Comparison of ENCODE assay signal across 9 cellular contexts in the genomic region with DNA sequence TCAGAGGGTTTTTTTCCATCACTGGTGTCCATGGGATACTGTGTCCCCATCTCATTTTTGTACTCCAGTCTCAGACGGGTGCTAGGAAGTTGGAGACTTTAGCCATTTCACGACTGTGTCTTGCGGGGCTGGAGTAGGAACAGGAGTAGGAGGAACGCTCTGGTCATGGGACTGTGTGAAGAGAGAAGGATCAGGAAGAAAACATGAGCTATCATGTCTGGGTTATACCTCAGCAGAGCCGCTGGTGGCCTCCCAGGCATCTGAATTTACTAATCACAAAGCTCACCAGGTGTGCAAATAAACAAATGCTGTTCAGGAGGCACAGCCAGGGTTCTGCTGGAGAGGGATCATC.
DNase-seq lines count a peak whose midpoint lies in the region; ATAC-seq, FAIRE-seq and TF ChIP-seq lines count a peak whose summit lies in the region.
"Had no signal": no experiment of that assay in that cellular context is flagged by ENCODE, and none has a peak within 500 bp of the region (broad histone marks: within the 10 kb centered on the region; RNA-seq: fewer than 3 reads in every experiment).

No MANE protein-coding gene starts in this region.

- H3K9ac ChIP-seq in astrocyte (ENCODE audit: low read length) (peak overlapping the region; percentile 75), mesendoderm (ENCODE audit: low read length) (no peak overlapping the region)

- H2BK120ac ChIP-seq in mesendoderm (ENCODE audit: low read depth, low read length), result no peak overlapping the region

- intact Hi-C loops in left ventricle myocardium inferior (cut with micrococcal nuclease) (no loop called here), left cardiac atrium (cut with DNase I) (no loop called here)

- no peak overlapping the region for H2AFZ ChIP-seq in astrocyte (ENCODE audit: low read depth, low read length)

- H3K9me3 Mint-ChIP-seq in astrocyte (ENCODE audit: unreplicated experiment), result peaks cover 1% of the 10 kb centered on the region
- H3K9me3 Mint-ChIP-seq: activated B cell treated with CpG ODN at 0.5 μM for 24 hours had no signal

- TF ChIP-seq CTCF in left ventricle myocardium inferior (IDR thresholded peaks at IDR 0.05; ENCODE audit: borderline replicate concordance) (no peak), astrocyte (IDR thresholded peaks at IDR 0.05; ENCODE audit: insufficient read depth, low read depth, low read length) (no peak), upper lobe of left lung (IDR thresholded peaks at IDR 0.05) (no peak)

- H3K56ac ChIP-seq in mesendoderm (ENCODE audit: low read length), result no peak overlapping the region

- no peak overlapping the region for H4K5ac ChIP-seq in mesendoderm (ENCODE audit: low read length)

- DNase-seq in left ventricle myocardium inferior, result no peak
- no peak for DNase-seq in left cardiac atrium
- no peak for DNase-seq in astrocyte (ENCODE audit: low read depth)
- no peak for DNase-seq in mesendoderm
- no peak for DNase-seq in activated CD4-positive, alpha-beta T cell treated with anti-CD3 and anti-CD28 coated beads for 4 hours
- DNase-seq in upper lobe of left lung, result no peak
- no peak for DNase-seq in dermis blood vessel endothelial cell
- DNase-seq: activated B cell treated with CpG ODN at 0.5 μM for 24 hours had no signal

- peak overlapping the region; percentile 71 for H3K4me2 ChIP-seq in astrocyte (ENCODE audit: low read length)
- H3K4me2 ChIP-seq in mesendoderm (ENCODE audit: low read length), result no peak overlapping the region

- H3K4me1 ChIP-seq in left ventricle myocardium inferior, result peaks cover 76% of the 10 kb centered on the region
- peaks cover 46% of the 10 kb centered on the region for H3K4me1 ChIP-seq in astrocyte (ENCODE audit: insufficient read depth, low read length)
- peaks cover 5% of the 10 kb centered on the region for H3K4me1 ChIP-seq in mesendoderm (ENCODE audit: control insufficient read depth, low read depth, low read length)
- peaks cover 10 to 27% (median 16%) of the 10 kb centered on the region in 4 donors for H3K4me1 ChIP-seq in upper lobe of left lung

- no peak overlapping the region for H2BK15ac ChIP-seq in mesendoderm (replicated peaks; ENCODE audit: low read depth)

- H3K36me3 ChIP-seq in left ventricle myocardium inferior (no peaks in the 10 kb centered on the region), astrocyte (ENCODE audit: insufficient read depth, low read length) (no peaks in the 10 kb centered on the region), mesendoderm (ENCODE audit: control insufficient read depth, insufficient read depth, low read length) (no peaks in the 10 kb centered on the region), upper lobe of left lung (no peaks in the 10 kb centered on the region)

- H3K27me3 Mint-ChIP-seq in astrocyte (ENCODE audit: low read depth, unreplicated experiment), result no peaks in the 10 kb centered on the region
- H3K27me3 Mint-ChIP-seq: activated B cell treated with CpG ODN at 0.5 μM for 24 hours had no signal

- H3K4me3 Mint-ChIP-seq in astrocyte (ENCODE audit: unreplicated experiment), result no peak overlapping the region
- H3K4me3 Mint-ChIP-seq: activated B cell treated with CpG ODN at 0.5 μM for 24 hours had no signal

- H4K8ac ChIP-seq in mesendoderm (ENCODE audit: low read depth, low read length), result no peak overlapping the region

- no peak overlapping the region for H3K18ac ChIP-seq in mesendoderm (ENCODE audit: low read length)

- H3K4ac ChIP-seq in mesendoderm (ENCODE audit: low read depth, low read length), result no peak overlapping the region

- peaks cover 2% of the 10 kb centered on the region for H3K36me3 Mint-ChIP-seq in astrocyte (ENCODE audit: low read depth, unreplicated experiment)

- H3K79me1 ChIP-seq in mesendoderm (ENCODE audit: low read length), result peaks cover 4% of the 10 kb centered on the region

- H3K23ac ChIP-seq in mesendoderm (ENCODE audit: low read length), result peak overlapping the region; percentile 48

- no peak for TF ChIP-seq EP300 in upper lobe of left lung (IDR thresholded peaks at IDR 0.05)

- H3K9me3 ChIP-seq in left ventricle myocardium inferior (replicated peaks), result no peaks in the 10 kb centered on the region
- no peaks in the 10 kb centered on the region for H3K9me3 ChIP-seq in astrocyte (ENCODE audit: insufficient read depth, low read depth, low read length)
- no peaks in the 10 kb centered on the region for H3K9me3 ChIP-seq in upper lobe of left lung

- peaks cover 48% of the 10 kb centered on the region for H3K79me2 ChIP-seq in astrocyte (ENCODE audit: insufficient read depth, low read length)
- no peaks in the 10 kb centered on the region for H3K79me2 ChIP-seq in mesendoderm (ENCODE audit: control insufficient read depth, insufficient read depth, low read length)

- no peak overlapping the region for H2AK5ac ChIP-seq in mesendoderm (ENCODE audit: low read length)

- H3K4me3 ChIP-seq in left ventricle myocardium inferior, result no peak overlapping the region
- no peak overlapping the region for H3K4me3 ChIP-seq in astrocyte (ENCODE audit: insufficient read depth, low read depth, low read length)
- no peak overlapping the region for H3K4me3 ChIP-seq in mesendoderm (ENCODE audit: low read length)
- H3K4me3 ChIP-seq in upper lobe of left lung, result no peak overlapping the region

- no peak for TF ChIP-seq POLR2A in upper lobe of left lung (IDR thresholded peaks at IDR 0.05)

- ATAC-seq in left cardiac atrium (no peak), HG03175 (IDR thresholded peaks at IDR 0.05; ENCODE audit: unreplicated experiment) (no peak), upper lobe of left lung (ENCODE audit: low FRiP score in 2 of 2) (no peak)

- peak overlapping the region; percentile 85 for H3K27ac Mint-ChIP-seq in astrocyte (ENCODE audit: unreplicated experiment)

- FAIRE-seq in astrocyte (lab: Jason Lieb, UNC), result peak; percentile 47

- no peaks in the 10 kb centered on the region for H3K27me3 ChIP-seq in left ventricle myocardium inferior (ENCODE audit: low read depth)
- no peaks in the 10 kb centered on the region for H3K27me3 ChIP-seq in astrocyte (ENCODE audit: insufficient read depth, low read length)
- H3K27me3 ChIP-seq in mesendoderm (ENCODE audit: insufficient read depth, low read length, poor library complexity), result no peaks in the 10 kb centered on the region
- H3K27me3 ChIP-seq in upper lobe of left lung, result no peaks in the 10 kb centered on the region

- H2BK5ac ChIP-seq in mesendoderm (ENCODE audit: low read length), result no peak overlapping the region

- peaks cover 50% of the 10 kb centered on the region for H3K4me1 Mint-ChIP-seq in astrocyte (ENCODE audit: low read depth, unreplicated experiment)

- peak overlapping the region; percentile 73 for H3K27ac ChIP-seq in left ventricle myocardium inferior (replicated peaks)
- H3K27ac ChIP-seq in astrocyte (ENCODE audit: low read depth, low read length), result peak overlapping the region; percentile 86
- no peak overlapping the region for H3K27ac ChIP-seq in mesendoderm (ENCODE audit: low read depth, low read length)
- peak overlapping the region in 2 of 4 donors; percentile 37 to 53 for H3K27ac ChIP-seq in upper lobe of left lung

- WGBS in mesendoderm (ENCODE audit: extremely low coverage, insufficient coverage, low lambda C conversion rate), result no CpG with 5 or more reads among the region's 5 CpGs
- 73% methylated on average over 5 of the region's 5 CpGs for whole genome bisulfite sequencing in upper lobe of left lung, 2 donors

- H4K20me1 ChIP-seq in astrocyte (ENCODE audit: insufficient read depth, low read length), result peaks cover 16% of the 10 kb centered on the region
